In the genomic region with DNA sequence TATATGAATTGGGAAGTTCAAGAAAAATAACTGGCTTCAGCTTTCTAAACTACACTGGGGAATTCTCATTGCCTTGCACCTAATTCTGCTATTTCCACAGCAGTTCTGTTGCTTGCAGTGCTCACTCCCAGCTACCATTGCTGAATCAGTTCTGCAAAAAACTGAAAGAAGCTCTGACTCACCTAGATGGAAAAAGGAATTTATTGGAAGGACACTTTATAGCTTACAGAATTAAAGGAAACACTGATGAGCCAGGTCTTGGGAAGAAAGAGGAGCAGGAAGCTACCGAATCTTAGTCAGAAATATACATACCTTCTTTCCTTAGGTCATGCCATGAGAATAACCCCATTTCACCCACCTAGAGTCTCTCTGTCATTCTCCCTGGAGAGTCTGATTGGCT, we compare ENCODE assay signal across 23 cellular contexts.
DNase-seq lines count a peak whose midpoint lies in the region; ATAC-seq and TF ChIP-seq lines count a peak whose summit lies in the region.
"Had no signal": no experiment of that assay in that cellular context is flagged by ENCODE, and none has a peak within 500 bp of the region (broad histone marks: within the 10 kb centered on the region; RNA-seq: fewer than 3 reads in every experiment).

No MANE protein-coding gene starts in this region.

- no peaks in the 10 kb centered on the region for H3K9me3 Mint-ChIP-seq in WTC11

- H3K4me2 ChIP-seq in osteoblast (ENCODE audit: insufficient read depth, low read length): no peak overlapping the region
- H3K4me2 ChIP-seq in PC-9: no peak overlapping the region
- H3K4me2 ChIP-seq: A549 had no signal

- peak; percentile 80 for ATAC-seq in RWPE2 (ENCODE audit: low read depth)
- ATAC-seq in WTC11: no peak
- no peak for ATAC-seq in GM21786 (IDR thresholded peaks at IDR 0.05; ENCODE audit: unreplicated experiment)
- ATAC-seq: A549, HCT116 had no signal

- no peaks in the 10 kb centered on the region for H3K9me2 ChIP-seq in PC-9 (ENCODE audit: insufficient read depth)

- no peaks in the 10 kb centered on the region for H3F3A ChIP-seq in PC-9 (ENCODE audit: insufficient read depth, low read depth)

- H3K27me3 ChIP-seq in RWPE2 (ENCODE audit: insufficient read depth, poor library complexity, severe bottlenecking): no peaks in the 10 kb centered on the region
- peaks cover 17% of the 10 kb centered on the region for H3K27me3 ChIP-seq in osteoblast (ENCODE audit: insufficient read depth, low read length)
- no peaks in the 10 kb centered on the region for H3K27me3 ChIP-seq in PC-9 (ENCODE audit: insufficient read depth, low read depth)
- H3K27me3 ChIP-seq: SJSA1 had no signal

- H3K27me3 Mint-ChIP-seq in WTC11 (ENCODE audit: low read depth): peaks cover 98% of the 10 kb centered on the region
- H3K27me3 Mint-ChIP-seq: B cell had no signal

- H3K4me3 Mint-ChIP-seq in WTC11: no peak overlapping the region
- H3K4me3 Mint-ChIP-seq: B cell, CD14-positive monocyte had no signal

- POLR2A ChIA-PET in WTC11 (lab: Charles Lee) (no interaction called here), PC-9 (lab: Charles Lee; ENCODE audit: unreplicated experiment) (interaction anchor here (0.6 kb wide), 1 partner anchor 284 kb away, joined by 3 read pairs; no protein-coding TSS in a partner anchor)

- TF ChIP-seq CTCF in RWPE2 (IDR thresholded peaks at IDR 0.05; ENCODE audit: poor library complexity, severe bottlenecking) (no peak), osteoblast (IDR thresholded peaks at IDR 0.05; ENCODE audit: extremely low read depth, low read depth, low read length) (no peak), WTC11 (IDR thresholded peaks at IDR 0.05) (no peak), PC-9 (conservative IDR thresholded peaks at IDR 0.05) (no peak)

- H3K4me1 ChIP-seq in RWPE2 (ENCODE audit: insufficient read depth, poor library complexity, severe bottlenecking): peaks cover 13% of the 10 kb centered on the region
- no peaks in the 10 kb centered on the region for H3K4me1 ChIP-seq in osteoblast (ENCODE audit: insufficient read depth, low read length)
- H3K4me1 ChIP-seq in PC-9 (replicated peaks; ENCODE audit: insufficient read depth): no peaks in the 10 kb centered on the region
- H3K4me1 ChIP-seq: A549 had no signal

- H3K79me2 ChIP-seq in osteoblast (ENCODE audit: insufficient read depth, low read length) (no peaks in the 10 kb centered on the region), PC-9 (ENCODE audit: low read depth) (no peaks in the 10 kb centered on the region)

- no peaks in the 10 kb centered on the region for H3K9me3 ChIP-seq in RWPE2 (ENCODE audit: severe bottlenecking)
- no peaks in the 10 kb centered on the region for H3K9me3 ChIP-seq in osteoblast (ENCODE audit: low read depth, low read length)
- no peaks in the 10 kb centered on the region for H3K9me3 ChIP-seq in PC-9 (ENCODE audit: insufficient read depth, low read depth)
- H3K9me3 ChIP-seq: A549, SJSA1 had no signal

- H2AFZ ChIP-seq in osteoblast (ENCODE audit: low read length): no peak overlapping the region
- no peak overlapping the region for H2AFZ ChIP-seq in PC-9

- H3K36me3 Mint-ChIP-seq in WTC11: no peaks in the 10 kb centered on the region
- H3K36me3 Mint-ChIP-seq: CD14-positive monocyte had no signal

- intact Hi-C loops in PC-9 (cut with micrococcal nuclease; ENCODE audit: unreplicated experiment): no loop called here

- peaks cover 36% of the 10 kb centered on the region for H3K4me1 Mint-ChIP-seq in WTC11
- H3K4me1 Mint-ChIP-seq: B cell had no signal

- DNase-seq in HT1080 (ENCODE audit: low read depth) (peak; percentile 78), RWPE2 (ENCODE audit: low spot score) (no peak), epithelial cell of prostate (ENCODE audit: low read depth, low spot score) (peak; percentile 14), osteoblast (ENCODE audit: insufficient read length, low spot score, missing footprints) (peak; percentile 58), WTC11 (ENCODE audit: low spot score) (no peak), PC-9 (no peak), hypothalamus (lab: John Stamatoyannopoulos, UW) (no peak)
- DNase-seq: DMS53, GOT3, Kasumi-1, MM.1S, NCI-H1048, NCI-H1417 treated with DMSO at 0.1 percent for 48 hours, NCI-H187 treated with DMSO at 0.1 percent for 48 hours, NCI-H2107, NCI-H446 treated with DMSO at 0.1 percent for 48 hours, NCI-H526 treated with DMSO at 0.1 percent for 48 hours had no signal

- no peak overlapping the region for H3K4me3 ChIP-seq in RWPE2 (ENCODE audit: severe bottlenecking)
- H3K4me3 ChIP-seq in osteoblast (ENCODE audit: insufficient read depth, low read length): no peak overlapping the region
- H3K4me3 ChIP-seq in PC-9: no peak overlapping the region
- H3K4me3 ChIP-seq: A549, SJSA1 had no signal

- CTCF ChIA-PET in WTC11 (lab: Charles Lee) (interaction anchor here (0.7 kb wide), 1 partner anchor 452 kb away, joined by 3 read pairs; no protein-coding TSS in a partner anchor), PC-9 (lab: Charles Lee) (no interaction called here)

- H3K27ac ChIP-seq in RWPE2 (ENCODE audit: poor library complexity, severe bottlenecking): peak overlapping the region; percentile 32
- H3K27ac ChIP-seq in epithelial cell of prostate: no peak overlapping the region
- H3K27ac ChIP-seq in osteoblast (ENCODE audit: low read depth, low read length): no peak overlapping the region
- H3K27ac ChIP-seq in PC-9: no peak overlapping the region
- H3K27ac ChIP-seq: A549, SJSA1 had no signal

- no TSS peak for BruUV-seq in PC-9 (replicated peaks; lab: Mats Ljungman, UMichigan)

- no peak overlapping the region for H3K27ac Mint-ChIP-seq in WTC11
- H3K27ac Mint-ChIP-seq: B cell, CD14-positive monocyte had no signal

- H3K36me3 ChIP-seq in RWPE2 (ENCODE audit: low read depth): no peaks in the 10 kb centered on the region
- no peaks in the 10 kb centered on the region for H3K36me3 ChIP-seq in osteoblast (ENCODE audit: insufficient read depth, low read length)
- no peaks in the 10 kb centered on the region for H3K36me3 ChIP-seq in PC-9 (ENCODE audit: low read depth)
- H3K36me3 ChIP-seq: SJSA1 had no signal

- H4K20me1 ChIP-seq in osteoblast (ENCODE audit: insufficient read depth, low read length) (no peaks in the 10 kb centered on the region), PC-9 (ENCODE audit: insufficient read depth) (no peaks in the 10 kb centered on the region)

TF ChIP-seq in WTC11, 78 proteins besides CTCF, POLR2A, EP300 and RAD21:
- TF ChIP-seq SOX15 (CRISPR knock-in tag; IDR thresholded peaks at IDR 0.05) (no peak), NR1H2 (CRISPR knock-in tag; IDR thresholded peaks at IDR 0.05) (no peak), TCF7 (CRISPR knock-in tag; IDR thresholded peaks at IDR 0.05; ENCODE audit: low read depth) (no peak), NFYB (CRISPR knock-in tag; conservative IDR thresholded peaks at IDR 0.05; ENCODE audit: low read depth) (no peak), HMGA2 (CRISPR knock-in tag; IDR thresholded peaks at IDR 0.05) (no peak), MYBL2 (CRISPR knock-in tag; IDR thresholded peaks at IDR 0.05) (no peak), CBFB (CRISPR knock-in tag; IDR thresholded peaks at IDR 0.05; ENCODE audit: low read depth) (no peak)
- TF ChIP-seq, protein P1, sequence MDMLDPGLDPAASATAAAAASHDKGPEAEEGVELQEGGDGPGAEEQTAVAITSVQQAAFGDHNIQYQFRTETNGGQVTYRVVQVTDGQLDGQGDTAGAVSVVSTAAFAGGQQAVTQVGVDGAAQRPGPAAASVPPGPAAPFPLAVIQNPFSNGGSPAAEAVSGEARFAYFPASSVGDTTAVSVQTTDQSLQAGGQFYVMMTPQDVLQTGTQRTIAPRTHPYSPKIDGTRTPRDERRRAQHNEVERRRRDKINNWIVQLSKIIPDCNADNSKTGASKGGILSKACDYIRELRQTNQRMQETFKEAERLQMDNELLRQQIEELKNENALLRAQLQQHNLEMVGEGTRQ (CRISPR knock-in tag; IDR thresholded peaks at IDR 0.05): no peak
- TF ChIP-seq, protein P2, sequence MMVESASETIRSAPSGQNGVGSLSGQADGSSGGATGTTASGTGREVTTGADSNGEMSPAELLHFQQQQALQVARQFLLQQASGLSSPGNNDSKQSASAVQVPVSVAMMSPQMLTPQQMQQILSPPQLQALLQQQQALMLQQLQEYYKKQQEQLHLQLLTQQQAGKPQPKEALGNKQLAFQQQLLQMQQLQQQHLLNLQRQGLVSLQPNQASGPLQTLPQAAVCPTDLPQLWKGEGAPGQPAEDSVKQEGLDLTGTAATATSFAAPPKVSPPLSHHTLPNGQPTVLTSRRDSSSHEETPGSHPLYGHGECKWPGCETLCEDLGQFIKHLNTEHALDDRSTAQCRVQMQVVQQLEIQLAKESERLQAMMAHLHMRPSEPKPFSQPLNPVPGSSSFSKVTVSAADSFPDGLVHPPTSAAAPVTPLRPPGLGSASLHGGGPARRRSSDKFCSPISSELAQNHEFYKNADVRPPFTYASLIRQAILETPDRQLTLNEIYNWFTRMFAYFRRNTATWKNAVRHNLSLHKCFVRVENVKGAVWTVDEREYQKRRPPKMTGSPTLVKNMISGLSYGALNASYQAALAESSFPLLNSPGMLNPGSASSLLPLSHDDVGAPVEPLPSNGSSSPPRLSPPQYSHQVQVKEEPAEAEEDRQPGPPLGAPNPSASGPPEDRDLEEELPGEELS (CRISPR knock-in tag; IDR thresholded peaks at IDR 0.05): no peak
TF ChIP-seq in WTC11: peak in this region for 0.

Comparison
In these comparisons a context has a peak if more than half of its experiments do, and no peak if none do; other contexts are left out.
1. DNase-seq: peak in HT1080 (single experiment), epithelial cell of prostate (single experiment) and osteoblast (single experiment); none in RWPE2 (single experiment), WTC11 (single experiment), PC-9 (0 of 2) and hypothalamus (0 of 51).